ENCODE assay signal across 25 cellular contexts in genomic region chr1:214330715-214331114, GRCh38. TPM values are rescaled to one million over a fixed set of nuclear protein-coding genes. Genes with fewer than 3 reads are reported as not detected.
DNase-seq lines count a peak whose midpoint lies in the region; ATAC-seq and TF ChIP-seq lines count a peak whose summit lies in the region.
"Had no signal": no experiment of that assay in that cellular context is flagged by ENCODE, and none has a peak within 500 bp of the region (broad histone marks: within the 10 kb centered on the region; RNA-seq: fewer than 3 reads in every experiment).

No MANE protein-coding gene starts in this region.

- TF ChIP-seq CTCF in right atrium auricular region (IDR thresholded peaks at IDR 0.05), result no peak
- TF ChIP-seq CTCF in left ventricle myocardium inferior (IDR thresholded peaks at IDR 0.05; ENCODE audit: borderline replicate concordance), result no peak
- TF ChIP-seq CTCF in nephron progenitor cell (IDR thresholded peaks at IDR 0.05), result no peak
- TF ChIP-seq CTCF in suprapubic skin (IDR thresholded peaks at IDR 0.05), result no peak
- TF ChIP-seq CTCF in chondrocyte (IDR thresholded peaks at IDR 0.05), result no peak

- TF ChIP-seq POLR2A in suprapubic skin (IDR thresholded peaks at IDR 0.05), result no peak

- H3K4me1 Mint-ChIP-seq in nephron progenitor cell, result peaks cover 24% of the 10 kb centered on the region
- H3K4me1 Mint-ChIP-seq in chondrocyte (ENCODE audit: low read depth), result peaks cover 26% of the 10 kb centered on the region

- H3K36me3 ChIP-seq in right atrium auricular region, result no peaks in the 10 kb centered on the region
- peaks cover 37% of the 10 kb centered on the region for H3K36me3 ChIP-seq in left ventricle myocardium inferior
- H3K36me3 ChIP-seq in suprapubic skin, result peaks cover 5% of the 10 kb centered on the region
- H3K36me3 ChIP-seq: BE2C had no signal

- DNase-seq in Right ventricle myocardium inferior (ENCODE audit: missing footprints), result peak; percentile 61
- no peak for DNase-seq in right atrium auricular region (ENCODE audit: low spot score)
- no peak for DNase-seq in left ventricle myocardium inferior
- DNase-seq in nephron progenitor cell, result no peak
- DNase-seq in suprapubic skin (ENCODE audit: low spot score in 2 of 2), result no peak
- no peak for DNase-seq in H4 (ENCODE audit: low spot score)
- DNase-seq in epidermal melanocyte (ENCODE audit: insufficient read length, low spot score), result no peak
- no peak for DNase-seq in chondrocyte (ENCODE audit: low spot score)
- DNase-seq: BE2C; Calu3; CD8-positive, alpha-beta memory T cell; DMS79 treated with DMSO at 0.1 percent for 48 hours; GF-D8; Kasumi-1; NCI-H1092 treated with DMSO at 0.1 percent for 48 hours; NCI-H1436; NCI-H187; NCI-H2107; NCI-H524 treated with DMSO at 0.1 percent for 48 hours; NCI-H774; SJCRH30 had no signal

- H3K27ac Mint-ChIP-seq in nephron progenitor cell, result peak overlapping the region; percentile 23
- H3K27ac Mint-ChIP-seq in chondrocyte (ENCODE audit: unreplicated experiment), result no peak overlapping the region
- H3K27ac Mint-ChIP-seq: CD14-positive monocyte had no signal

- H3K27me3 Mint-ChIP-seq in nephron progenitor cell (ENCODE audit: low read depth, poor library complexity) (peaks cover 7% of the 10 kb centered on the region), chondrocyte (ENCODE audit: low read depth) (no peaks in the 10 kb centered on the region)
- H3K27me3 Mint-ChIP-seq: CD8-positive, alpha-beta memory T cell had no signal

- H3K4me1 ChIP-seq in right atrium auricular region (peaks cover 0 to 4% of the 10 kb centered on the region in 2 donors), left ventricle myocardium inferior (peaks cover 56% of the 10 kb centered on the region), suprapubic skin (peaks cover 40% of the 10 kb centered on the region)
- H3K4me1 ChIP-seq: BE2C, SJCRH30 had no signal

- H3K4me3 ChIP-seq in right atrium auricular region (no peak overlapping the region), left ventricle myocardium inferior (no peak overlapping the region), suprapubic skin (no peak overlapping the region)
- H3K4me3 ChIP-seq: K562, SJCRH30 had no signal

- 70% methylated on average over 12 of the region's 12 CpGs for WGBS in suprapubic skin

- H3K27me3 ChIP-seq in right atrium auricular region (no peaks in the 10 kb centered on the region), left ventricle myocardium inferior (ENCODE audit: low read depth) (no peaks in the 10 kb centered on the region), suprapubic skin (no peaks in the 10 kb centered on the region)
- H3K27me3 ChIP-seq: BE2C, SJCRH30 had no signal

- no peak for ATAC-seq in Right ventricle myocardium inferior
- ATAC-seq: HepG2, K562 had no signal

- intact Hi-C loops in Right ventricle myocardium inferior (cut with DNase I), result loop anchor here (10.0 kb wide), 1 partner anchor 224 kb away; the partner anchor contains the start of gene PTPN14
- intact Hi-C loops in left ventricle myocardium inferior (cut with micrococcal nuclease), result loop anchor here (5.0 kb wide), 1 partner anchor 257 kb away; no protein-coding TSS in a partner anchor

- H3K36me3 Mint-ChIP-seq in nephron progenitor cell (ENCODE audit: low read depth) (peaks cover 20% of the 10 kb centered on the region), chondrocyte (ENCODE audit: low read depth) (peaks cover 12% of the 10 kb centered on the region)

- H3K4me3 Mint-ChIP-seq in nephron progenitor cell, result no peak overlapping the region
- no peak overlapping the region for H3K4me3 Mint-ChIP-seq in chondrocyte (ENCODE audit: unreplicated experiment)
- H3K4me3 Mint-ChIP-seq: CD14-positive monocyte; CD8-positive, alpha-beta memory T cell had no signal

- H3K9me3 Mint-ChIP-seq in nephron progenitor cell, result no peaks in the 10 kb centered on the region
- no peaks in the 10 kb centered on the region for H3K9me3 Mint-ChIP-seq in chondrocyte (ENCODE audit: low read depth)
- H3K9me3 Mint-ChIP-seq: CD14-positive monocyte; CD8-positive, alpha-beta memory T cell had no signal

- no peak for TF ChIP-seq EP300 in suprapubic skin (IDR thresholded peaks at IDR 0.05)

- H3K9me3 ChIP-seq in right atrium auricular region, result no peaks in the 10 kb centered on the region
- no peaks in the 10 kb centered on the region for H3K9me3 ChIP-seq in left ventricle myocardium inferior (replicated peaks)
- H3K9me3 ChIP-seq in suprapubic skin, result no peaks in the 10 kb centered on the region
- H3K9me3 ChIP-seq: BE2C, SJCRH30 had no signal

- H3K27ac ChIP-seq in right atrium auricular region (no peak overlapping the region), left ventricle myocardium inferior (replicated peaks) (peak overlapping the region; percentile 69), suprapubic skin (peak overlapping the region; percentile 56)
- H3K27ac ChIP-seq: 22Rv1, SJCRH30 had no signal

RNA-seq across cellular contexts. Expression of gene SMYD2, which starts 49.8 kb away (rescaled TPM):
- total RNA-seq in Right ventricle myocardium inferior, result 205 TPM
- total RNA-seq in right atrium auricular region, result 10 to 100 TPM in 1 of 2 donors, 1 to 10 TPM in 1; 6.2 to 89.5 TPM
- 247 TPM for total RNA-seq in left ventricle myocardium inferior
- total RNA-seq in suprapubic skin, result 10 to 100 TPM; 25.3 to 30.7 (median 27.8) TPM
- 71.8 and 73.4 TPM in 2 replicates for total RNA-seq in H4 (2014; rRNA removed; shearing (Covaris generic))
- total RNA-seq in chondrocyte, result 35.5 to 50.3 TPM (median 45.4 TPM) in 3 replicates

Comparison
In these comparisons a context has a peak if more than half of its experiments do, and no peak if none do; other contexts are left out.
1. H3K27ac ChIP-seq: peak in left ventricle myocardium inferior (single experiment) and suprapubic skin (single experiment); none in right atrium auricular region (0 of 2).